Comparison of ENCODE assay signal across 11 cellular contexts in the genomic region with DNA sequence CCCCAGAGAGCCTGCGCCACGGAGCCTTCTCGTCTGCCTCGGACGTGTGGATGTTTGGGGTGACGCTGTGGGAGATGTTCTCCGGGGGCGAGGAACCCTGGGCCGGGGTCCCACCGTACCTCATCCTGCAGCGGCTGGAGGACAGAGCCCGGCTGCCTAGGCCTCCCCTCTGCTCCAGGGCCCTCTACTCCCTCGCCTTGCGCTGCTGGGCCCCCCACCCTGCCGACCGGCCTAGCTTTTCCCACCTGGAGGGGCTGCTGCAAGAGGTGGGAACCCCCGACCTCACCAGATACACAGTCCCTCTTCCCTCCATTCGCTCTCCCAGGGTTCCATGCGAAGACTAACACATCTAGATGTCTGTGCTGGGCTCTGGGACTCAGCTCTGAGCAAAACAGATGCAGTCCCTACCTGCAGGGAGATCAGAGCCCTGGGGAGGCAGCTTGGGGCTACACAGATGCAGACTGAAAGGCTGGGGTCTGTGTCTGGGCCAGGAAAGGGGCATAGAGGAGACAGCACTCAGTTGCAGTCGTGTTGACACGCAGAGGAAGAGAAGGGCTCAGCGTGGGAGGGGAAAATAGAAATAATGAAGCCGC. TPM values are rescaled to one million over a fixed set of nuclear protein-coding genes. Genes with fewer than 3 reads are reported as not detected.
A peak's percentile ranks its signal among the peaks of the same experiment; 100 is the strongest.
DNase-seq lines count a peak whose midpoint lies in the region; ATAC-seq and TF ChIP-seq lines count a peak whose summit lies in the region.
"Had no signal": no experiment of that assay in that cellular context is flagged by ENCODE, and none has a peak within 500 bp of the region (broad histone marks: within the 10 kb centered on the region; RNA-seq: fewer than 3 reads in every experiment).

No MANE protein-coding gene starts in this region.

- peak overlapping the region; percentile 85 for H3K27ac Mint-ChIP-seq in activated T-cell treated with anti-CD3 and anti-CD28 coated beads, Interleukin-2, amount 50 U/mL, for 24 hours
- peak overlapping the region; percentile 85 for H3K27ac Mint-ChIP-seq in activated CD8-positive, alpha-beta T cell treated with anti-CD3 and anti-CD28 coated beads for 36 hours

- H3K9me3 Mint-ChIP-seq in activated T-cell treated with anti-CD3 and anti-CD28 coated beads, Interleukin-2, amount 50 U/mL, for 24 hours: no peaks in the 10 kb centered on the region
- H3K9me3 Mint-ChIP-seq in activated CD8-positive, alpha-beta T cell treated with anti-CD3 and anti-CD28 coated beads for 36 hours: no peaks in the 10 kb centered on the region

- H3K9me3 ChIP-seq in iPS-18c (ENCODE audit: control insufficient read depth, insufficient read depth, low read length): peaks cover 4% of the 10 kb centered on the region
- no peaks in the 10 kb centered on the region for H3K9me3 ChIP-seq in subcutaneous abdominal adipose tissue (ENCODE audit: control insufficient read depth in 5 of 5, low read length in 5 of 5)

- intact Hi-C loops in activated CD8-positive, alpha-beta T cell treated with anti-CD3 and anti-CD28 coated beads for 36 hours (cut with micrococcal nuclease): no loop called here

- H3K4me3 Mint-ChIP-seq in activated T-cell treated with anti-CD3 and anti-CD28 coated beads, Interleukin-2, amount 50 U/mL, for 24 hours: peak overlapping the region; percentile 78
- peak overlapping the region; percentile 76 for H3K4me3 Mint-ChIP-seq in activated CD8-positive, alpha-beta T cell treated with anti-CD3 and anti-CD28 coated beads for 36 hours

- no peak overlapping the region for H3K27ac ChIP-seq in subcutaneous abdominal adipose tissue (ENCODE audit: low read depth, low read length)
- H3K27ac ChIP-seq: C4-2B had no signal

- peak overlapping the region in 2 of 5 donors; percentile 24 to 30 for H3K9ac ChIP-seq in subcutaneous abdominal adipose tissue (ENCODE audit: low read length in 5 of 5)

- POLR2A ChIA-PET in activated CD8-positive, alpha-beta T cell treated with anti-CD3 and anti-CD28 coated beads for 36 hours (lab: Charles Lee): interaction anchor here (1.0 to 2.6 kb wide), 10 partner anchors 9 to 177 kb away, joined by 3 to 11 read pairs (median 6); a partner anchor contains a TSS

- peaks cover 28% of the 10 kb centered on the region for H3K27me3 Mint-ChIP-seq in activated T-cell treated with anti-CD3 and anti-CD28 coated beads, Interleukin-2, amount 50 U/mL, for 24 hours
- H3K27me3 Mint-ChIP-seq in activated CD8-positive, alpha-beta T cell treated with anti-CD3 and anti-CD28 coated beads for 36 hours: peaks cover 26% of the 10 kb centered on the region

- H3K4me3 ChIP-seq in iPS-18c (ENCODE audit: insufficient read depth, low read depth, low read length) (peak overlapping the region; percentile 55), subcutaneous abdominal adipose tissue (ENCODE audit: low read depth in 1 of 5, low read length in 5 of 5) (peak overlapping the region in 3 of 5 donors; percentile 49 to 65 (median 51))

- CTCF ChIA-PET in activated CD8-positive, alpha-beta T cell treated with anti-CD3 and anti-CD28 coated beads for 36 hours (lab: Charles Lee): interaction anchor here (0.7 to 2.2 kb wide), 6 partner anchors 9 to 204 kb away, joined by 3 to 8 read pairs (median 4); a partner anchor contains a TSS

- no peak for DNase-seq in activated T-cell treated with anti-CD3 and anti-CD28 coated beads, Interleukin-2, amount 50 U/mL, for 24 hours
- no peak for DNase-seq in activated T-cell treated with anti-CD3 and anti-CD28 coated beads, Interleukin-2, amount 50 U/mL, for 1 hour
- DNase-seq in activated CD8-positive, alpha-beta T cell treated with anti-CD3 and anti-CD28 coated beads for 36 hours: no peak
- no peak for DNase-seq in iPS-NIHi11 (ENCODE audit: low spot score)

- peaks cover 10% of the 10 kb centered on the region for H3K4me1 Mint-ChIP-seq in activated T-cell treated with anti-CD3 and anti-CD28 coated beads, Interleukin-2, amount 50 U/mL, for 24 hours (ENCODE audit: low read depth)
- H3K4me1 Mint-ChIP-seq in activated CD8-positive, alpha-beta T cell treated with anti-CD3 and anti-CD28 coated beads for 36 hours (ENCODE audit: low read depth): peaks cover 7% of the 10 kb centered on the region

- no peak for ATAC-seq in activated CD8-positive, alpha-beta T cell treated with anti-CD3 and anti-CD28 coated beads for 36 hours
- ATAC-seq in GM21825 (IDR thresholded peaks at IDR 0.05; ENCODE audit: unreplicated experiment) (no peak), HG02840 (IDR thresholded peaks at IDR 0.05; ENCODE audit: low FRiP score, unreplicated experiment) (no peak)
- ATAC-seq: left colon, Panc1 had no signal

- peaks cover 17 to 36% (median 24%) of the 10 kb centered on the region in 5 donors for H3K27me3 ChIP-seq in subcutaneous abdominal adipose tissue (ENCODE audit: control insufficient read depth in 5 of 5, insufficient read depth in 4 of 5, low read length in 5 of 5)

- H3K36me3 Mint-ChIP-seq in activated T-cell treated with anti-CD3 and anti-CD28 coated beads, Interleukin-2, amount 50 U/mL, for 24 hours (ENCODE audit: low read depth): peaks cover 29% of the 10 kb centered on the region
- H3K36me3 Mint-ChIP-seq in activated CD8-positive, alpha-beta T cell treated with anti-CD3 and anti-CD28 coated beads for 36 hours (ENCODE audit: low read depth): peaks cover 5% of the 10 kb centered on the region

- H3K4me1 ChIP-seq in subcutaneous abdominal adipose tissue (ENCODE audit: control insufficient read depth in 5 of 5, insufficient read depth in 5 of 5, low read length in 5 of 5): peaks cover 4 to 35% (median 30%) of the 10 kb centered on the region in 5 donors

- H3K36me3 ChIP-seq in subcutaneous abdominal adipose tissue (ENCODE audit: control insufficient read depth in 5 of 5, insufficient read depth in 5 of 5, low read length in 5 of 5): peaks cover 0 to 22% (median 18%) of the 10 kb centered on the region in 5 donors

- no peak for TF ChIP-seq CTCF in activated CD8-positive, alpha-beta T cell treated with anti-CD3 and anti-CD28 coated beads for 36 hours (IDR thresholded peaks at IDR 0.05)

RNA-seq across cellular contexts. Expression of a gene that starts 3.7 kb away (rescaled TPM):
- total RNA-seq in activated CD8-positive, alpha-beta T cell treated with anti-CD3 and anti-CD28 coated beads for 36 hours: 1 to 10 TPM; 6.8 to 6.9 TPM

RNA-seq across cellular contexts. Expression of a gene that starts 9.7 kb away (rescaled TPM):
- 10 to 100 TPM; 62.6 to 71.1 TPM for total RNA-seq in activated CD8-positive, alpha-beta T cell treated with anti-CD3 and anti-CD28 coated beads for 36 hours

RNA-seq across cellular contexts. Expression of a gene that starts 19.3 kb away (rescaled TPM):
- 10 to 100 TPM; 55.8 to 60.6 TPM for total RNA-seq in activated CD8-positive, alpha-beta T cell treated with anti-CD3 and anti-CD28 coated beads for 36 hours

RNA-seq across cellular contexts. Expression of a gene that starts 23.1 kb away (rescaled TPM):
- 10 to 100 TPM in 1 of 2 experiments, 1 to 10 TPM in 1; 9.4 to 10.9 TPM for total RNA-seq in activated CD8-positive, alpha-beta T cell treated with anti-CD3 and anti-CD28 coated beads for 36 hours

RNA-seq across cellular contexts. Expression of a gene that starts 29.6 kb away (rescaled TPM):
- not detected for total RNA-seq in activated CD8-positive, alpha-beta T cell treated with anti-CD3 and anti-CD28 coated beads for 36 hours
- total RNA-seq: left colon had no signal
